1 cellular context compared by ENCODE assay signal in the genomic region with DNA sequence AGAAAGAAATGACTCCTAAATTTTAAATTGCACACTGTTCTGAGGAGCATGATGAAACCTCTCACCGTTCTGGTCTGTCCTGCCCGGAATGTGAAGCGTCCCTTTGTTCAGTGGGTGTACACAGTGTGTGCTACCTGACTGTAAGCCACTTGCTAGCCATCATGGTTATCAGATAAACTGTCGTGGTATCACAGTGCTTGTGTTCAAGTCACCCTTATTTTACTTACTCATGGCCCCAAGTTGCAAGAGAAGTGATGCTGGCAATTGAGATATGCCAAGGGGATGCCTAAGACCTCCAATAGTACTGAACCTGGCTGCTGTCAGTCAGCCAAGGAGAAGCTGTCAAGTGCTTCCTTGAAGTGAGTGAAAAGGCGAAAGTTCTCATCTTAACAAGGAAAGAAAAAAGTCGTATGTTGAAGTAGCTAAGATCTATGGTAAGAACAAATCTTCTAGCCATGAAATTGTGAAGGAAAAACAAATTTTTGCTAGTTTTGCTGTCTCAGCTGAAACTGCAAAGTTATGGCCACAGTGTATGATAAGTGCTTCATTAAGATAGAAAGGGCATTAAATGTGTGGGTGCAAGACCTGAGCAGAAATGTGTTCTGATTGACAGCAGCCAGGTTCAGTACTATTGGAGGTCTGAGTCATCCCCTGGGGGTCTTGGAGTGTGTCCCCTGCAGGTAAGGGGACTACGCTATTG.
TF ChIP-seq lines count a peak whose summit lies in the region.

No MANE protein-coding gene starts in this region.

TF ChIP-seq in GM12878, 131 proteins besides CTCF, POLR2A, EP300 and RAD21 (continued from another document):
- TF ChIP-seq NFIC (IDR thresholded peaks at IDR 0.05; ENCODE audit: low read depth, low read length) (no peak), RCOR1 (conservative IDR thresholded peaks at IDR 0.05; ENCODE audit: low read depth, low read length) (no peak), NR2C1 (IDR thresholded peaks at IDR 0.05) (no peak), CHD2 (IDR thresholded peaks at IDR 0.05; ENCODE audit: borderline replicate concordance, low read depth, low read length) (no peak)
- TF ChIP-seq, protein P1, sequence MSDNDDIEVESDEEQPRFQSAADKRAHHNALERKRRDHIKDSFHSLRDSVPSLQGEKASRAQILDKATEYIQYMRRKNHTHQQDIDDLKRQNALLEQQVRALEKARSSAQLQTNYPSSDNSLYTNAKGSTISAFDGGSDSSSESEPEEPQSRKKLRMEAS (IDR thresholded peaks at IDR 0.05; ENCODE audit: low read depth, low read length): no peak
